ENCODE assay signal across 8 cellular contexts in the genomic region with DNA sequence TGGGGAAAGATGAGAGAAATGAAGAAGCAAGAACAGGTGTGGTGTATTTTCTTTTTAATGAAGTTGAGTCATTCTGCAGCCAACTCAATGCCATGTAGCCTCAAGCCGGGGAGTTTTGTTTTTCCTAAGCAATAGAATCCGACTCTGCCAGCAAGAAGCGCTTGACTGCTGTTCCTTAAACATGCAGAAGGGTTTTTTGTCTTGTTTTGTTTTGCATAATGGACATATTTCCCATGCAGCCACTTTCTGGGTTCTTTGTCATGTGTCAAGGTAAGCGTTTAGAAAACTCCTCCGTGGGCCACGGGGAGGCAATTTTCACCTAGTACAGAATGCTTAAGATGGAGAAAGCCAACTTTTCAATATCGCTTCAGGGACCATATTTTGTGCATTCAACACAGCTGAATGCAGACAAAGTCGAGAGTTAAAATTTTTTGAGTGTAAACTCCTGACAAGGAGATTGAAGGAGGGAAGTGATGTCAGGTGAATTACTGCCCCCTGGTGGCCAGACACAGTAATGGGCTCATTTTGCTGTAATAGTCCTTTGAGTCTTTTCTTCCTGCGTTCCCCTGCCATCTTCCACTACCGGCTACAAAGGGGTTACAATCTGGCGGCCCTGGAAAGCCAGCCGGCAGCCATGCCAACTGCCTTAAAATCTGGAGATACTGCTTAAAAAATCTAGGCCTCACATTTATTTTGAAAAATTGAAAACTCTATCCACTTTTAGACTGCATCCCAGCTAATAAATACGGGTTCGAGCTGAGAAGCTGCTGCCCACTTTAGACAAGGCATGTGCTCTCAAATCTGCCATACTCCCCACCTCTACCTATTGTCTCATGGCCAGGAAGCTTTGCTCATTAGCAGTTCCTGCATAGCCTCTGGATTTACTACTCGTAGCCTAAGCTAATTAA. TPM values are rescaled to one million over a fixed set of nuclear protein-coding genes. Genes with fewer than 3 reads are reported as not detected.
A peak's percentile ranks its signal among the peaks of the same experiment; 100 is the strongest.
DNase-seq lines count a peak whose midpoint lies in the region; ATAC-seq and TF ChIP-seq lines count a peak whose summit lies in the region.

No MANE protein-coding gene starts in this region.

- H3K9me3 Mint-ChIP-seq in nephron progenitor cell = no peaks in the 10 kb centered on the region

- H3K9me3 ChIP-seq in DND-41 (ENCODE audit: insufficient read depth, low read length, severe bottlenecking) = no peaks in the 10 kb centered on the region

- peaks cover 17% of the 10 kb centered on the region for H3K79me2 ChIP-seq in DND-41 (ENCODE audit: insufficient read depth, low read length)

- no peaks in the 10 kb centered on the region for H3K27me3 ChIP-seq in DND-41 (ENCODE audit: insufficient read depth, low read length, poor library complexity)

- TF ChIP-seq CTCF in DND-41 (IDR thresholded peaks at IDR 0.05; ENCODE audit: borderline replicate concordance, extremely low read depth, low read length, poor library complexity, severe bottlenecking) (peak; percentile 93), nephron progenitor cell (IDR thresholded peaks at IDR 0.05) (peak; percentile 82)

- H3K27ac Mint-ChIP-seq in nephron progenitor cell = no peak overlapping the region

- H3K4me3 Mint-ChIP-seq in nephron progenitor cell = peak overlapping the region; percentile 45

- peaks cover 6% of the 10 kb centered on the region; the same call in 1 of the 2 replicates for H4K20me1 ChIP-seq in DND-41 (ENCODE audit: insufficient read depth, low read length)

- no peak overlapping the region for H3K9ac ChIP-seq in DND-41 (ENCODE audit: low read depth, low read length)

- H3K4me2 ChIP-seq in DND-41 (ENCODE audit: insufficient read depth, low read length) = peak overlapping the region; percentile 42; the same call in 1 of the 2 replicates

- H3K27me3 Mint-ChIP-seq in nephron progenitor cell (ENCODE audit: low read depth, poor library complexity) = peaks cover 9% of the 10 kb centered on the region

- no peak overlapping the region for H3K27ac ChIP-seq in DND-41 (ENCODE audit: low read length)

- H2AFZ ChIP-seq in DND-41 (ENCODE audit: low read depth, low read length) = peak overlapping the region; percentile 37

- ATAC-seq in DND-41 (ENCODE audit: insufficient read depth, low read depth) = peak; percentile 10; the same call in 1 of the 3 replicates
- no peak for ATAC-seq in stimulated activated naive CD8-positive, alpha-beta T cell treated with anti-CD3 and anti-CD28 coated beads, Interleukin-15, Interleukin-2, amounts not matched to agents 100 U/mL and 50 U/mL, for 24 hours
- ATAC-seq in GM18511 (IDR thresholded peaks at IDR 0.05; ENCODE audit: unreplicated experiment) = no peak

- peaks cover 33% of the 10 kb centered on the region for H3K4me1 ChIP-seq in DND-41 (ENCODE audit: insufficient read depth, low read length)

- peaks cover 3% of the 10 kb centered on the region for H3K36me3 ChIP-seq in DND-41 (ENCODE audit: insufficient read depth, low read length)

- H3K36me3 Mint-ChIP-seq in nephron progenitor cell (ENCODE audit: low read depth) = no peaks in the 10 kb centered on the region

- peak; percentile 79 for DNase-seq in DND-41
- DNase-seq in HT-29 (ENCODE audit: low spot score) = peak; percentile 83
- DNase-seq in NOMO-1 treated with dmso at 0.1 percent for 144 hours (lab: John Stamatoyannopoulos, UW; ENCODE audit: unreplicated experiment) = peak; percentile 49
- DNase-seq in activated T-cell treated with anti-CD3 and anti-CD28 coated beads for 4 hours = peak; percentile 68
- DNase-seq in fibroblast of gingiva (ENCODE audit: low read depth) = peak; percentile 50
- peak; percentile 81 for DNase-seq in nephron progenitor cell
- DNase-seq in stimulated activated naive CD8-positive, alpha-beta T cell treated with anti-CD3 and anti-CD28 coated beads, Interleukin-15, Interleukin-2, amounts not matched to agents 100 U/mL and 50 U/mL, for 24 hours = peak; percentile 80

- no peak overlapping the region for H3K4me3 ChIP-seq in DND-41 (ENCODE audit: low read depth in 1 of 2, low read length in 2 of 2)

- H3K4me1 Mint-ChIP-seq in nephron progenitor cell = peaks cover 9% of the 10 kb centered on the region

RNA-seq across cellular contexts. Expression of gene FICD, which starts 3.2 kb away (rescaled TPM):
- total RNA-seq in HT-29 (2014; rRNA removed; shearing (Covaris generic)) = 9.1 and 9.6 TPM in 2 replicates

RNA-seq across cellular contexts. Expression of gene SART3, which starts 49.1 kb away (rescaled TPM):
- total RNA-seq in HT-29 (2014; rRNA removed; shearing (Covaris generic)) = 91.8 and 98.9 TPM in 2 replicates

RNA-seq across cellular contexts. Expression of gene ISCU, which starts 50.5 kb away (rescaled TPM):
- 71.1 and 91.3 TPM in 2 replicates for total RNA-seq in HT-29 (2014; rRNA removed; shearing (Covaris generic))
